9 cellular contexts compared by ENCODE assay signal in genomic region chr11:114160884-114161283, GRCh38.
DNase-seq lines count a peak whose midpoint lies in the region; ATAC-seq and TF ChIP-seq lines count a peak whose summit lies in the region.
"Had no signal": no experiment of that assay in that cellular context is flagged by ENCODE, and none has a peak within 500 bp of the region (broad histone marks: within the 10 kb centered on the region; RNA-seq: fewer than 3 reads in every experiment).

No MANE protein-coding gene starts in this region.

- H3K27ac ChIP-seq in CD8-positive, alpha-beta memory T cell (ENCODE audit: low read depth, low read length), result no peak overlapping the region
- H3K27ac ChIP-seq in left ventricle myocardium inferior (replicated peaks) (peak overlapping the region; percentile 100), sigmoid colon (peak overlapping the region; percentile 94 to 99 (median 97))

- H3K4me1 ChIP-seq in CD8-positive, alpha-beta memory T cell (ENCODE audit: insufficient read depth, low read length), result peaks cover 65% of the 10 kb centered on the region
- H3K4me1 ChIP-seq in left ventricle myocardium inferior (peaks cover 96% of the 10 kb centered on the region), sigmoid colon (peaks cover 0 to 93% (median 92%) of the 10 kb centered on the region in 4 donors)

- TF ChIP-seq CTCF in left ventricle myocardium inferior (IDR thresholded peaks at IDR 0.05; ENCODE audit: borderline replicate concordance) (no peak), sigmoid colon (IDR thresholded peaks at IDR 0.05) (no peak)

- H3K9me3 Mint-ChIP-seq in CD8-positive, alpha-beta memory T cell, result no peaks in the 10 kb centered on the region

- no peaks in the 10 kb centered on the region for H3K27me3 ChIP-seq in CD8-positive, alpha-beta memory T cell (ENCODE audit: insufficient read depth, low read length, poor library complexity, severe bottlenecking)
- H3K27me3 ChIP-seq in left ventricle myocardium inferior (ENCODE audit: low read depth) (no peaks in the 10 kb centered on the region), sigmoid colon (no peaks in the 10 kb centered on the region)

- POLR2A ChIA-PET in CD8-positive, alpha-beta memory T cell (lab: Charles Lee), result interaction anchor here (1.3 kb wide), 1 partner anchor 22 kb away, joined by 5 read pairs; no protein-coding TSS in a partner anchor

- no peaks in the 10 kb centered on the region for H3K36me3 ChIP-seq in CD8-positive, alpha-beta memory T cell (ENCODE audit: insufficient read depth, low read length)
- peaks cover 24% of the 10 kb centered on the region for H3K36me3 ChIP-seq in left ventricle myocardium inferior
- H3K36me3 ChIP-seq in sigmoid colon, result peaks cover 15 to 30% (median 18%) of the 10 kb centered on the region in 4 donors

- H3K4me3 ChIP-seq in CD8-positive, alpha-beta memory T cell (ENCODE audit: low read length), result no peak overlapping the region
- H3K4me3 ChIP-seq in left ventricle myocardium inferior (peak overlapping the region; percentile 57), sigmoid colon (peak overlapping the region in 2 of 4 donors; percentile 26 to 30)

- ATAC-seq in T-helper 17 cell, result no peak
- no peak for ATAC-seq in GM21390 (IDR thresholded peaks at IDR 0.05; ENCODE audit: unreplicated experiment)

- WGBS in sigmoid colon, 2 donors, result 93 to 95% methylated on average over 5 of the region's 5 CpGs

- DNase-seq in CD8-positive, alpha-beta memory T cell, result no peak
- DNase-seq in T-helper 17 cell, result no peak
- no peak for DNase-seq in left ventricle myocardium inferior
- DNase-seq in sigmoid colon, result no peak
- DNase-seq in NCI-H2107 (lab: John Stamatoyannopoulos, UW), result no peak
- DNase-seq in NCI-H2196 treated with DMSO at 0.1 percent for 48 hours (lab: John Stamatoyannopoulos, UW; ENCODE audit: unreplicated experiment), result no peak
- DNase-seq in stimulated activated naive CD4-positive, alpha-beta T cell treated with Interleukin-2 at 50 U/mL for 16 hours (lab: John Stamatoyannopoulos, UW), result no peak
- DNase-seq: GF-D8 had no signal

- TF ChIP-seq EP300 in sigmoid colon (IDR thresholded peaks at IDR 0.05), result no peak

- H3K9me3 ChIP-seq in CD8-positive, alpha-beta memory T cell (ENCODE audit: low read length), result no peaks in the 10 kb centered on the region
- no peaks in the 10 kb centered on the region for H3K9me3 ChIP-seq in T-helper 17 cell (ENCODE audit: control insufficient read depth, low read length, poor library complexity, severe bottlenecking)
- H3K9me3 ChIP-seq in left ventricle myocardium inferior (replicated peaks), result no peaks in the 10 kb centered on the region
- H3K9me3 ChIP-seq in sigmoid colon, result no peaks in the 10 kb centered on the region

- H3K36me3 Mint-ChIP-seq in CD8-positive, alpha-beta memory T cell, result peaks cover 0 to 2% (median 0%) of the 10 kb centered on the region in 3 donors
- H3K36me3 Mint-ChIP-seq in T-helper 17 cell (ENCODE audit: low read depth), result peaks cover 2% of the 10 kb centered on the region

- CTCF ChIA-PET in CD8-positive, alpha-beta memory T cell (lab: Charles Lee), result interaction anchor here (1.4 to 3.6 kb wide), 4 partner anchors 22 to 100 kb away, joined by 5 to 35 read pairs (median 11); no protein-coding TSS in a partner anchor

- peaks cover 84 to 93% (median 90%) of the 10 kb centered on the region in 3 donors for H3K4me1 Mint-ChIP-seq in CD8-positive, alpha-beta memory T cell
- H3K4me1 Mint-ChIP-seq in T-helper 17 cell, result peaks cover 60% of the 10 kb centered on the region

- H3K27me3 Mint-ChIP-seq in CD8-positive, alpha-beta memory T cell, result no peaks in the 10 kb centered on the region
- no peaks in the 10 kb centered on the region for H3K27me3 Mint-ChIP-seq in T-helper 17 cell

- intact Hi-C loops in left ventricle myocardium inferior (cut with micrococcal nuclease), result no loop called here
- intact Hi-C loops in sigmoid colon (cut with DNase I), result loop anchor here (5.0 kb wide), 1 partner anchor 96 kb away; no protein-coding TSS in a partner anchor

- H3K27ac Mint-ChIP-seq in CD8-positive, alpha-beta memory T cell, result peak overlapping the region; percentile 81 to 97 (median 95)
- H3K27ac Mint-ChIP-seq in T-helper 17 cell, result peak overlapping the region; percentile 96

- TF ChIP-seq POLR2A in sigmoid colon (IDR thresholded peaks at IDR 0.05), result no peak

- H3K4me3 Mint-ChIP-seq in CD8-positive, alpha-beta memory T cell, result peak overlapping the region in 6 of 7 donors; percentile 12 to 82 (median 74)
- H3K4me3 Mint-ChIP-seq in T-helper 17 cell, result no peak overlapping the region
